1 cellular context compared by ENCODE assay signal in genomic region chr11:57646756-57647303, GRCh38.
TF ChIP-seq lines count a peak whose summit lies in the region.

No MANE protein-coding gene starts in this region.

TF ChIP-seq in endothelial cell of umbilical vein, 7 proteins besides CTCF, POLR2A, EP300 and RAD21:
- TF ChIP-seq POLR2AphosphoS5 (IDR thresholded peaks at IDR 0.05; ENCODE audit: insufficient read depth, low read depth, low read length) (peak; percentile 51), MYC (IDR thresholded peaks at IDR 0.05; ENCODE audit: low read depth, low read length) (no peak), EZH2 (IDR thresholded peaks at IDR 0.05; ENCODE audit: borderline replicate concordance, low read depth, low read length, severe bottlenecking) (peak; percentile 69)
